In genomic region chr12:108962256-108962655, GRCh38 we compare ENCODE assay signal across 40 cellular contexts. TPM values are rescaled to one million over a fixed set of nuclear protein-coding genes. Genes with fewer than 3 reads are reported as not detected.
"Had no signal": no experiment of that assay in that cellular context is flagged by ENCODE, and none has a peak within 500 bp of the region (broad histone marks: within the 10 kb centered on the region; RNA-seq: fewer than 3 reads in every experiment).

No MANE protein-coding gene starts in this region.

- H3K4me3 ChIP-seq: adrenal gland, ascending aorta, body of pancreas, breast epithelium, cardiac muscle cell had no signal

- H3K9me3 Mint-ChIP-seq: activated naive CD4-positive, alpha-beta T cell treated with anti-CD3 and anti-CD28 coated beads for 36 hours; activated naive CD4-positive, alpha-beta T cell treated with anti-CD3 and anti-CD28 coated beads, Interleukin-2, amount 10 ng/mL, durations not matched to agents 7 days and 5 days; activated naive CD4-positive, alpha-beta T cell treated with anti-CD3 and anti-CD28 coated beads, Interleukin-2, amount 50 U/mL, for 24 hours; activated naive CD4-positive, alpha-beta T cell treated with anti-CD3 and anti-CD28 coated beads, Interleukin-2, amount 50 U/mL, for 72 hours; activated naive CD8-positive, alpha-beta T cell treated with anti-CD3 and anti-CD28 coated beads for 36 hours; activated naive CD8-positive, alpha-beta T cell treated with anti-CD3 and anti-CD28 coated beads, Interleukin-2, amount 10 ng/mL, durations not matched to agents 7 days and 5 days; activated naive CD8-positive, alpha-beta T cell treated with anti-CD3 and anti-CD28 coated beads, Interleukin-2, amount 50 U/mL, for 24 hours; activated T-cell treated with anti-CD3 and anti-CD28 coated beads, Interleukin-2, amount 50 U/mL, for 24 hours; activated T-cell treated with anti-CD3 and anti-CD28 coated beads, Interleukin-2, amount 50 U/mL, for 4 hours; activated T-cell treated with anti-CD3 and anti-CD28 coated beads, Interleukin-2, amount 50 U/mL, for 72 hours; activated T-helper 1 cell treated with anti-CD3 and anti-CD28 coated beads, Interleukin-12 subunit alpha, Interleukin-12 subunit beta, Interleukin-2, Interleukin-4 antibody, amounts not matched to agents 30 ng/mL and 10 ng/mL and 1 ng/mL, durations not matched to agents 14 hours and 24 hours and 36 hours; activated T-helper 17 cell treated with anti-CD3 and anti-CD28 coated beads, Interleukin-2, amount 50 U/mL, for 72 hours; activated T-helper 2 cell treated with anti-CD3 and anti-CD28 coated beads, Interferon-gamma antibody, Interleukin-2, Interleukin-4, amounts not matched to agents 10 μg/mL and 5 μg/mL and 100 μg/mL, durations not matched to agents 14 hours and 24 hours and 36 hours; brain; central memory CD8-positive, alpha-beta T cell had no signal

- H3K27me3 ChIP-seq: adrenal gland, ascending aorta, body of pancreas, brain microvascular endothelial cell, breast epithelium, cardiac muscle cell had no signal

- ATAC-seq: activated naive CD4-positive, alpha-beta T cell treated with anti-CD3 and anti-CD28 coated beads, Interleukin-2, amount 50 U/mL, for 72 hours; activated naive CD8-positive, alpha-beta T cell treated with anti-CD3 and anti-CD28 coated beads, Interleukin-2, amount 50 U/mL, for 24 hours; activated T-cell treated with anti-CD3 and anti-CD28 coated beads, Interleukin-2, amount 50 U/mL, for 4 hours; activated T-cell treated with anti-CD3 and anti-CD28 coated beads, Interleukin-2, amount 50 U/mL, for 72 hours; activated T-helper 17 cell treated with anti-CD3 and anti-CD28 coated beads, Interleukin-2, amount 50 U/mL, for 72 hours; body of pancreas had no signal

- H3K27ac Mint-ChIP-seq: activated naive CD4-positive, alpha-beta T cell treated with anti-CD3 and anti-CD28 coated beads for 36 hours; activated naive CD4-positive, alpha-beta T cell treated with anti-CD3 and anti-CD28 coated beads, Interleukin-2, amount 10 ng/mL, durations not matched to agents 7 days and 5 days; activated naive CD4-positive, alpha-beta T cell treated with anti-CD3 and anti-CD28 coated beads, Interleukin-2, amount 50 U/mL, for 24 hours; activated naive CD8-positive, alpha-beta T cell; activated naive CD8-positive, alpha-beta T cell treated with anti-CD3 and anti-CD28 coated beads for 36 hours; activated naive CD8-positive, alpha-beta T cell treated with anti-CD3 and anti-CD28 coated beads, Interleukin-2, amount 10 ng/mL, durations not matched to agents 7 days and 5 days; activated naive CD8-positive, alpha-beta T cell treated with anti-CD3 and anti-CD28 coated beads, Interleukin-2, amount 50 U/mL, for 24 hours; activated T-cell treated with anti-CD3 and anti-CD28 coated beads, Interleukin-2, amount 50 U/mL, for 24 hours; activated T-cell treated with anti-CD3 and anti-CD28 coated beads, Interleukin-2, amount 50 U/mL, for 72 hours; activated T-helper 1 cell treated with anti-CD3 and anti-CD28 coated beads, Interleukin-12 subunit alpha, Interleukin-12 subunit beta, Interleukin-2, Interleukin-4 antibody, amounts not matched to agents 30 ng/mL and 10 ng/mL and 1 ng/mL, durations not matched to agents 14 hours and 24 hours and 36 hours; activated T-helper 17 cell treated with anti-CD3 and anti-CD28 coated beads, Interleukin-2, amount 50 U/mL, for 72 hours; activated T-helper 2 cell treated with anti-CD3 and anti-CD28 coated beads, Interferon-gamma antibody, Interleukin-2, Interleukin-4, amounts not matched to agents 10 μg/mL and 5 μg/mL and 100 μg/mL, durations not matched to agents 14 hours and 24 hours and 36 hours; brain had no signal

- H3K9me3 ChIP-seq: adrenal gland, ascending aorta, body of pancreas, breast epithelium had no signal

- H3K4me1 Mint-ChIP-seq: activated naive CD4-positive, alpha-beta T cell treated with anti-CD3 and anti-CD28 coated beads, Interleukin-2, amount 10 ng/mL, durations not matched to agents 7 days and 5 days; activated naive CD4-positive, alpha-beta T cell treated with anti-CD3 and anti-CD28 coated beads, Interleukin-2, amount 50 U/mL, for 24 hours; activated naive CD8-positive, alpha-beta T cell treated with anti-CD3 and anti-CD28 coated beads for 36 hours; activated naive CD8-positive, alpha-beta T cell treated with anti-CD3 and anti-CD28 coated beads, Interleukin-2, amount 10 ng/mL, durations not matched to agents 7 days and 5 days; activated naive CD8-positive, alpha-beta T cell treated with anti-CD3 and anti-CD28 coated beads, Interleukin-2, amount 50 U/mL, for 24 hours; activated T-helper 17 cell treated with anti-CD3 and anti-CD28 coated beads, Interleukin-2, amount 50 U/mL, for 72 hours; brain; central memory CD8-positive, alpha-beta T cell had no signal

- H3K4me3 Mint-ChIP-seq: activated naive CD4-positive, alpha-beta T cell treated with anti-CD3 and anti-CD28 coated beads for 36 hours; activated naive CD4-positive, alpha-beta T cell treated with anti-CD3 and anti-CD28 coated beads, Interleukin-2, amount 10 ng/mL, durations not matched to agents 7 days and 5 days; activated naive CD4-positive, alpha-beta T cell treated with anti-CD3 and anti-CD28 coated beads, Interleukin-2, amount 50 U/mL, for 24 hours; activated naive CD8-positive, alpha-beta T cell; activated naive CD8-positive, alpha-beta T cell treated with anti-CD3 and anti-CD28 coated beads for 36 hours; activated naive CD8-positive, alpha-beta T cell treated with anti-CD3 and anti-CD28 coated beads, Interleukin-2, amount 10 ng/mL, durations not matched to agents 7 days and 5 days; activated naive CD8-positive, alpha-beta T cell treated with anti-CD3 and anti-CD28 coated beads, Interleukin-2, amount 50 U/mL, for 24 hours; activated T-cell treated with anti-CD3 and anti-CD28 coated beads, Interleukin-2, amount 50 U/mL, for 24 hours; activated T-cell treated with anti-CD3 and anti-CD28 coated beads, Interleukin-2, amount 50 U/mL, for 4 hours; activated T-cell treated with anti-CD3 and anti-CD28 coated beads, Interleukin-2, amount 50 U/mL, for 72 hours; activated T-helper 1 cell treated with anti-CD3 and anti-CD28 coated beads, Interleukin-12 subunit alpha, Interleukin-12 subunit beta, Interleukin-2, Interleukin-4 antibody, amounts not matched to agents 30 ng/mL and 10 ng/mL and 1 ng/mL, durations not matched to agents 14 hours and 24 hours and 36 hours; activated T-helper 17 cell treated with anti-CD3 and anti-CD28 coated beads, Interleukin-2, amount 50 U/mL, for 72 hours; brain; central memory CD8-positive, alpha-beta T cell had no signal

- H3K27me3 Mint-ChIP-seq: activated naive CD8-positive, alpha-beta T cell treated with anti-CD3 and anti-CD28 coated beads, Interleukin-2, amount 10 ng/mL, durations not matched to agents 7 days and 5 days; activated naive CD8-positive, alpha-beta T cell treated with anti-CD3 and anti-CD28 coated beads, Interleukin-2, amount 50 U/mL, for 24 hours; activated T-cell treated with anti-CD3 and anti-CD28 coated beads, Interleukin-2, amount 50 U/mL, for 24 hours; activated T-helper 17 cell treated with anti-CD3 and anti-CD28 coated beads, Interleukin-2, amount 50 U/mL, for 72 hours; brain; central memory CD8-positive, alpha-beta T cell had no signal

- DNase-seq: activated effector memory CD4-positive, alpha-beta T cell treated with anti-CD3 and anti-CD28 coated beads, Interleukin-2, amount 50 U/mL, for 16 hours; activated effector memory CD4-positive, alpha-beta T cell treated with Interleukin-2 at 50 U/mL for 16 hours; activated gamma-delta T cell; activated gamma-delta T cell treated with Interleukin-2 at 50 U/mL for 16 hours; activated naive CD4-positive, alpha-beta T cell; activated naive CD4-positive, alpha-beta T cell treated with anti-CD3 and anti-CD28 coated beads for 36 hours; activated naive CD4-positive, alpha-beta T cell treated with anti-CD3 and anti-CD28 coated beads, Interleukin-2, amount 10 ng/mL, durations not matched to agents 7 days and 5 days; activated naive CD4-positive, alpha-beta T cell treated with anti-CD3 and anti-CD28 coated beads, Interleukin-2, amount 50 U/mL, for 16 hours; activated naive CD4-positive, alpha-beta T cell treated with Interleukin-2 at 50 U/mL for 16 hours; activated naive CD8-positive, alpha-beta T cell treated with anti-CD3 and anti-CD28 coated beads for 36 hours; activated naive CD8-positive, alpha-beta T cell treated with anti-CD3 and anti-CD28 coated beads, Interleukin-2, amount 10 ng/mL, durations not matched to agents 7 days and 5 days; activated naive CD8-positive, alpha-beta T cell treated with anti-CD3 and anti-CD28 coated beads, Interleukin-2, amount 50 U/mL, for 24 hours; activated T-cell treated with anti-CD3 and anti-CD28 coated beads for 4 hours; activated T-cell treated with anti-CD3 and anti-CD28 coated beads, Interleukin-2, amount 50 U/mL, for 1 hour; activated T-cell treated with anti-CD3 and anti-CD28 coated beads, Interleukin-2, amount 50 U/mL, for 24 hours; activated T-cell treated with anti-CD3 and anti-CD28 coated beads, Interleukin-2, amount 50 U/mL, for 4 hours; activated T-cell treated with anti-CD3 and anti-CD28 coated beads, Interleukin-2, amount 50 U/mL, for 48 hours; activated T-cell treated with anti-CD3 and anti-CD28 coated beads, Interleukin-2, amount 50 U/mL, for 72 hours; adrenal gland; amniotic stem cell; amygdala; anterior cingulate cortex; aorta; body of pancreas; brain microvascular endothelial cell; central memory CD4-positive, alpha-beta T cell; cerebellar nuclear complex had no signal

- H3K36me3 ChIP-seq: adrenal gland, ascending aorta, brain microvascular endothelial cell, breast epithelium, cardiac muscle cell had no signal

- H3K36me3 Mint-ChIP-seq: activated naive CD4-positive, alpha-beta T cell treated with anti-CD3 and anti-CD28 coated beads, Interleukin-2, amount 10 ng/mL, durations not matched to agents 7 days and 5 days; activated naive CD4-positive, alpha-beta T cell treated with anti-CD3 and anti-CD28 coated beads, Interleukin-2, amount 50 U/mL, for 24 hours; activated naive CD4-positive, alpha-beta T cell treated with anti-CD3 and anti-CD28 coated beads, Interleukin-2, amount 50 U/mL, for 72 hours; activated naive CD8-positive, alpha-beta T cell; activated naive CD8-positive, alpha-beta T cell treated with anti-CD3 and anti-CD28 coated beads for 36 hours; activated naive CD8-positive, alpha-beta T cell treated with anti-CD3 and anti-CD28 coated beads, Interleukin-2, amount 10 ng/mL, durations not matched to agents 7 days and 5 days had no signal

- H3K27ac ChIP-seq: adrenal gland, ascending aorta, body of pancreas, brain microvascular endothelial cell, breast epithelium, cardiac muscle cell had no signal

- H3K4me1 ChIP-seq: adrenal gland, ascending aorta, body of pancreas, breast epithelium had no signal

RNA-seq across cellular contexts. Expression of gene SVOP, which starts 58.6 kb away (rescaled TPM):
- total RNA-seq: activated naive CD4-positive, alpha-beta T cell treated with anti-CD3 and anti-CD28 coated beads for 36 hours; activated naive CD4-positive, alpha-beta T cell treated with anti-CD3 and anti-CD28 coated beads, Interleukin-2, amount 50 U/mL, for 72 hours; activated naive CD8-positive, alpha-beta T cell treated with anti-CD3 and anti-CD28 coated beads for 36 hours; activated naive CD8-positive, alpha-beta T cell treated with anti-CD3 and anti-CD28 coated beads, Interleukin-2, amount 10 ng/mL, durations not matched to agents 7 days and 5 days; activated T-cell treated with anti-CD3 and anti-CD28 coated beads, Interleukin-2, amount 50 U/mL, for 4 hours; activated T-cell treated with anti-CD3 and anti-CD28 coated beads, Interleukin-2, amount 50 U/mL, for 72 hours; activated T-helper 1 cell treated with anti-CD3 and anti-CD28 coated beads, Interleukin-12 subunit alpha, Interleukin-12 subunit beta, Interleukin-2, Interleukin-4 antibody, amounts not matched to agents 30 ng/mL and 10 ng/mL and 1 ng/mL, durations not matched to agents 14 hours and 24 hours and 36 hours; activated T-helper 17 cell treated with anti-CD3 and anti-CD28 coated beads, Interleukin-2, amount 50 U/mL, for 72 hours; activated T-helper 2 cell treated with anti-CD3 and anti-CD28 coated beads, Interferon-gamma antibody, Interleukin-2, Interleukin-4, amounts not matched to agents 10 μg/mL and 5 μg/mL and 100 μg/mL, durations not matched to agents 14 hours and 24 hours and 36 hours; aorta; ascending aorta; astrocyte; breast epithelium; bronchial epithelial cell; cardiac muscle cell had no signal
- polyA plus RNA-seq: aorta, cardiac muscle cell had no signal
